ENCODE assay signal across 8 cellular contexts in the genomic region with DNA sequence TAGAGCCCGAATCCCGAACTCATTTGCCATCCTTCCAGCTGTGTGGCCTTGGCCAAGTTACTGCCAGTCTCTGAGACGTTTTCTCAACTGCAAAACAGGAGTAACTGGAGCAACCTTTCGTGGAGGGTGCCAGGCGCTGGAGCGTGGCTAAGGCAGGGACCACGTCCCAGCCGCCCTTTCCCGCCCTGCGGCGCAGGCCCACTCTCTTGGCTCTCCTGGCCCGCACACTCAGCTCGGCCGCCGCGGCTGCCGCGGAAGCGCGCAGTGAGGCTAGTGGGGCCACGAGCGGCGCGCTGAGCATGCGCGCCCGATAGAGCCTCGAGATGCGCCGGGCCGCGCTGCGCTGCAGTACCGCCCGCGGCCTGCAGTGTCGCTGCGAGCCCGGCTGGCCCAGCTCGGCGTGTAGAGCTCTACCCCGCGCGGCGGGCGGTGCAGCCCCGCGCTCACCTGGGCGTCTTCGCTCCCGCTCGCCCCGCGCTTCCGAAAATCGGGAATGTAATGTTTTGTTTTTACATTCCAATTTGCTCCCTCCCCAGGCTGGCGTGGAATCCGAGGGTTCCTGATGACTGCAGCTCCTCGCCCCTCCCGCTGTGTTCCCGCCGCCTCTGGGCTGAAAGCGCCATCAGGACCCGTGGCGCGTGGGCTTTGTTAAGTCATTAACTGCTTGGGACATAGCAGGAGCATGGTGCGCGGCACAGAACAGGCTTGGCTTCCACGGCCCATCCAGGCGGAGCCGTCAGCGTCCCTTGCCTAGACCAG. TPM values are rescaled to one million over a fixed set of nuclear protein-coding genes. Genes with fewer than 3 reads are reported as not detected.
DNase-seq lines count a peak whose midpoint lies in the region; ATAC-seq and TF ChIP-seq lines count a peak whose summit lies in the region.

No MANE protein-coding gene starts in this region.

- H3K27ac Mint-ChIP-seq in glutamatergic neuron (ENCODE audit: unreplicated experiment) = no peak overlapping the region
- H3K27ac Mint-ChIP-seq in progenitor cell of endocrine pancreas = peak overlapping the region; percentile 59

- H3K36me3 Mint-ChIP-seq in glutamatergic neuron (ENCODE audit: unreplicated experiment) (peaks cover 22% of the 10 kb centered on the region), progenitor cell of endocrine pancreas (ENCODE audit: insufficient read depth) (peaks cover 1% of the 10 kb centered on the region)

- H3K9me3 Mint-ChIP-seq in glutamatergic neuron (ENCODE audit: unreplicated experiment) (peaks cover 9% of the 10 kb centered on the region), progenitor cell of endocrine pancreas (ENCODE audit: low read depth) (peaks cover 11% of the 10 kb centered on the region)

- TF ChIP-seq CTCF in glutamatergic neuron (IDR thresholded peaks at IDR 0.05; ENCODE audit: partially characterized antibody, unreplicated experiment) (peak; percentile 98), progenitor cell of endocrine pancreas (IDR thresholded peaks at IDR 0.05; ENCODE audit: unreplicated experiment) (peak; percentile 99)

- ATAC-seq in GM18858 (IDR thresholded peaks at IDR 0.05; ENCODE audit: unreplicated experiment) = peak; percentile 70
- peak; percentile 81 for ATAC-seq in HG02981 (IDR thresholded peaks at IDR 0.05; ENCODE audit: unreplicated experiment)

- peak; percentile 80 for DNase-seq in RPMI8226
- peak; percentile 26 to 74 (median 46) for DNase-seq in activated naive CD4-positive, alpha-beta T cell (lab: John Stamatoyannopoulos, UW)
- peak; percentile 76 for DNase-seq in glutamatergic neuron
- DNase-seq in progenitor cell of endocrine pancreas (ENCODE audit: low spot score, unreplicated experiment) = peak; percentile 67
- DNase-seq in NAMALWA (ENCODE audit: low spot score) = no peak
- DNase-seq in SIG-M5 (lab: John Stamatoyannopoulos, UW) = no peak

- H3K27me3 Mint-ChIP-seq in glutamatergic neuron (ENCODE audit: unreplicated experiment) (peaks cover 23% of the 10 kb centered on the region), progenitor cell of endocrine pancreas (peaks cover 49% of the 10 kb centered on the region)

- H3K4me3 Mint-ChIP-seq in glutamatergic neuron (ENCODE audit: unreplicated experiment) (peak overlapping the region; percentile 92), progenitor cell of endocrine pancreas (ENCODE audit: low read depth) (peak overlapping the region; percentile 84)

- H3K4me1 Mint-ChIP-seq in glutamatergic neuron (ENCODE audit: low read depth, unreplicated experiment) (peaks cover under 1% of the 10 kb centered on the region), progenitor cell of endocrine pancreas (ENCODE audit: low read depth) (peaks cover 4% of the 10 kb centered on the region)

RNA-seq across cellular contexts. Expression of a gene that starts 4.0 kb away (rescaled TPM):
- 41.3 TPM for total RNA-seq in glutamatergic neuron (ENCODE audit: unreplicated experiment)
- total RNA-seq in progenitor cell of endocrine pancreas = 52.0 and 55.0 TPM in 2 replicates

Comparison
In these comparisons a context has a peak if more than half of its experiments do, and no peak if none do; other contexts are left out.
1. DNase-seq: peak in RPMI8226 (single experiment), activated naive CD4-positive, alpha-beta T cell (4 of 4), glutamatergic neuron (single experiment) and progenitor cell of endocrine pancreas (single experiment); none in NAMALWA (single experiment) and SIG-M5 (single experiment).